Comparison of ENCODE assay signal across 3 cellular contexts in genomic region chr10:17537281-17537680, GRCh38.
"Had no signal": no experiment of that assay in that cellular context is flagged by ENCODE, and none has a peak within 500 bp of the region (broad histone marks: within the 10 kb centered on the region; RNA-seq: fewer than 3 reads in every experiment).

No MANE protein-coding gene starts in this region.

- ATAC-seq: GM12878 had no signal

- H3K4me3 ChIP-seq: GM12878 had no signal

- DNase-seq: GDM1, GF-D8 had no signal
